In the genomic region with DNA sequence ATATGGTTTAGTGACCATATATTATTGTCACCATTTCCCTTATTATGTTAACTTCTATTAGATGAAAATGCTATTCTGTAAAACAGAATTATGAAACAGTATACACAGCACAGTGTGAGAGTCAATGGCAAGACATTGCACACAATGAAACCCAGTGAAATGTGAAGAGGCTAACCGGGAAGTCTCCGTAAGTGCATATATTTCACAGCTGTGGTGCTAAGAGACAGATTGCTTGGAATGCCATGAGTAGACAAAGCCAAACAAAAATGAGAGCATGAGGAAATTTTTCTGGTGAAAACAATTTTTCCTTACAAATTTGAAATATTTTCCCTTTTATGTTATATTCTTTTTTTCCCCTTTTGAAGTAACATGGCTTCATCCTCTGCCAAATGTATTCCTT, we compare ENCODE assay signal across 11 cellular contexts. TPM values are rescaled to one million over a fixed set of nuclear protein-coding genes. Genes with fewer than 3 reads are reported as not detected.
DNase-seq lines count a peak whose midpoint lies in the region; ATAC-seq and TF ChIP-seq lines count a peak whose summit lies in the region.
"Had no signal": no experiment of that assay in that cellular context is flagged by ENCODE, and none has a peak within 500 bp of the region (broad histone marks: within the 10 kb centered on the region; RNA-seq: fewer than 3 reads in every experiment).

No MANE protein-coding gene starts in this region.

- H3K36me3 ChIP-seq in MM.1S (replicated peaks; ENCODE audit: insufficient read depth, low read length) = no peaks in the 10 kb centered on the region
- H3K36me3 ChIP-seq: upper lobe of left lung had no signal

- H3K27me3 Mint-ChIP-seq in activated T-cell treated with anti-CD3 and anti-CD28 coated beads, Interleukin-2, amount 50 U/mL, for 24 hours = no peaks in the 10 kb centered on the region
- no peaks in the 10 kb centered on the region for H3K27me3 Mint-ChIP-seq in central memory CD8-positive, alpha-beta T cell
- no peaks in the 10 kb centered on the region for H3K27me3 Mint-ChIP-seq in osteocyte (ENCODE audit: unreplicated experiment)
- H3K27me3 Mint-ChIP-seq: progenitor cell of endocrine pancreas had no signal

- no peak for ATAC-seq in central memory CD8-positive, alpha-beta T cell (replicated peaks; ENCODE audit: extremely low read depth, poor library complexity, severe bottlenecking)
- ATAC-seq in GM21515 (IDR thresholded peaks at IDR 0.05; ENCODE audit: unreplicated experiment) = no peak

- no peaks in the 10 kb centered on the region for H3K9me2 ChIP-seq in MM.1S (replicated peaks; ENCODE audit: insufficient read depth, low read length)

- peak overlapping the region; percentile 41 for H3K4me3 Mint-ChIP-seq in activated T-cell treated with anti-CD3 and anti-CD28 coated beads, Interleukin-2, amount 50 U/mL, for 24 hours
- H3K4me3 Mint-ChIP-seq in central memory CD8-positive, alpha-beta T cell = peak overlapping the region; percentile 71
- H3K4me3 Mint-ChIP-seq in osteocyte (ENCODE audit: unreplicated experiment) = peak overlapping the region; percentile 76

- H3K4me1 Mint-ChIP-seq in activated T-cell treated with anti-CD3 and anti-CD28 coated beads, Interleukin-2, amount 50 U/mL, for 24 hours (ENCODE audit: low read depth) = peaks cover 74% of the 10 kb centered on the region
- H3K4me1 Mint-ChIP-seq in central memory CD8-positive, alpha-beta T cell = peaks cover 38% of the 10 kb centered on the region
- peaks cover 38% of the 10 kb centered on the region for H3K4me1 Mint-ChIP-seq in osteocyte (ENCODE audit: unreplicated experiment)

- H3K9me3 Mint-ChIP-seq in activated T-cell treated with anti-CD3 and anti-CD28 coated beads, Interleukin-2, amount 50 U/mL, for 24 hours = peaks cover 3% of the 10 kb centered on the region
- H3K9me3 Mint-ChIP-seq in central memory CD8-positive, alpha-beta T cell = peaks cover 4% of the 10 kb centered on the region
- no peaks in the 10 kb centered on the region for H3K9me3 Mint-ChIP-seq in osteocyte (ENCODE audit: unreplicated experiment)

- no peak overlapping the region for H3K27ac ChIP-seq in MM.1S (ENCODE audit: low read length)

- H4K20me1 ChIP-seq in MM.1S (ENCODE audit: insufficient read depth, low read length) = peaks cover 5% of the 10 kb centered on the region; the same call in 1 of the 2 replicates

- no peak overlapping the region for H3K4me3 ChIP-seq in MM.1S (ENCODE audit: low read length)

- no peak overlapping the region for H3K27ac Mint-ChIP-seq in activated T-cell treated with anti-CD3 and anti-CD28 coated beads, Interleukin-2, amount 50 U/mL, for 24 hours
- H3K27ac Mint-ChIP-seq in central memory CD8-positive, alpha-beta T cell (ENCODE audit: low read depth) = peak overlapping the region; percentile 79
- peak overlapping the region; percentile 94 for H3K27ac Mint-ChIP-seq in osteocyte (ENCODE audit: unreplicated experiment)
- H3K27ac Mint-ChIP-seq: progenitor cell of endocrine pancreas had no signal

- H3K27me3 ChIP-seq in MM.1S (replicated peaks; ENCODE audit: insufficient read depth, low read length) = peaks cover 90% of the 10 kb centered on the region
- H3K27me3 ChIP-seq: upper lobe of left lung had no signal

- H3F3A ChIP-seq in MM.1S (ENCODE audit: insufficient read depth, low read length) = peaks cover 16% of the 10 kb centered on the region

- H3K9ac ChIP-seq in MM.1S (ENCODE audit: low read length) = no peak overlapping the region

- TF ChIP-seq CTCF in MM.1S (IDR thresholded peaks at IDR 0.05; ENCODE audit: low read length) (no peak), osteocyte (IDR thresholded peaks at IDR 0.05) (no peak)

- DNase-seq in activated T-cell treated with anti-CD3 and anti-CD28 coated beads, Interleukin-2, amount 50 U/mL, for 24 hours = no peak
- DNase-seq in activated T-cell treated with anti-CD3 and anti-CD28 coated beads, Interleukin-2, amount 50 U/mL, for 48 hours = no peak
- no peak for DNase-seq in MM.1S
- no peak for DNase-seq in central memory CD8-positive, alpha-beta T cell (ENCODE audit: low spot score in 2 of 2)
- no peak for DNase-seq in osteocyte (ENCODE audit: extremely low spot score, unreplicated experiment)
- DNase-seq in stimulated activated CD4-positive, alpha-beta T cell treated with anti-CD3 and anti-CD28 coated beads, Interleukin-15, amount 100 ng/mL, for 24 hours = no peak
- DNase-seq in mucosa of gallbladder (ENCODE audit: low spot score) = no peak
- DNase-seq: cortex of kidney, upper lobe of left lung had no signal

- H3K79me2 ChIP-seq in MM.1S (ENCODE audit: low read length) = no peaks in the 10 kb centered on the region

- H3K4me1 ChIP-seq in MM.1S (ENCODE audit: low read length) = peaks cover 26% of the 10 kb centered on the region

- H3K9me3 ChIP-seq in MM.1S (replicated peaks; ENCODE audit: insufficient read depth, low read length) = no peaks in the 10 kb centered on the region
- H3K9me3 ChIP-seq: upper lobe of left lung had no signal

- H3K4me2 ChIP-seq in MM.1S (ENCODE audit: low read depth, low read length) = peak overlapping the region; percentile 63

- no peak overlapping the region for H2AFZ ChIP-seq in MM.1S (ENCODE audit: low read length)

- H3K36me3 Mint-ChIP-seq in activated T-cell treated with anti-CD3 and anti-CD28 coated beads, Interleukin-2, amount 50 U/mL, for 24 hours (ENCODE audit: low read depth) = peaks cover 2% of the 10 kb centered on the region
- H3K36me3 Mint-ChIP-seq in central memory CD8-positive, alpha-beta T cell (ENCODE audit: insufficient read depth) = peaks cover 3% of the 10 kb centered on the region
- H3K36me3 Mint-ChIP-seq in osteocyte (ENCODE audit: unreplicated experiment) = no peaks in the 10 kb centered on the region

RNA-seq across cellular contexts. Expression of a gene that starts 49.4 kb away (rescaled TPM):
- total RNA-seq in osteocyte (24.7 and 28.9 TPM in 2 replicates), mucosa of gallbladder (67.5 TPM)
